Comparison of ENCODE assay signal across 8 cellular contexts in the genomic region with DNA sequence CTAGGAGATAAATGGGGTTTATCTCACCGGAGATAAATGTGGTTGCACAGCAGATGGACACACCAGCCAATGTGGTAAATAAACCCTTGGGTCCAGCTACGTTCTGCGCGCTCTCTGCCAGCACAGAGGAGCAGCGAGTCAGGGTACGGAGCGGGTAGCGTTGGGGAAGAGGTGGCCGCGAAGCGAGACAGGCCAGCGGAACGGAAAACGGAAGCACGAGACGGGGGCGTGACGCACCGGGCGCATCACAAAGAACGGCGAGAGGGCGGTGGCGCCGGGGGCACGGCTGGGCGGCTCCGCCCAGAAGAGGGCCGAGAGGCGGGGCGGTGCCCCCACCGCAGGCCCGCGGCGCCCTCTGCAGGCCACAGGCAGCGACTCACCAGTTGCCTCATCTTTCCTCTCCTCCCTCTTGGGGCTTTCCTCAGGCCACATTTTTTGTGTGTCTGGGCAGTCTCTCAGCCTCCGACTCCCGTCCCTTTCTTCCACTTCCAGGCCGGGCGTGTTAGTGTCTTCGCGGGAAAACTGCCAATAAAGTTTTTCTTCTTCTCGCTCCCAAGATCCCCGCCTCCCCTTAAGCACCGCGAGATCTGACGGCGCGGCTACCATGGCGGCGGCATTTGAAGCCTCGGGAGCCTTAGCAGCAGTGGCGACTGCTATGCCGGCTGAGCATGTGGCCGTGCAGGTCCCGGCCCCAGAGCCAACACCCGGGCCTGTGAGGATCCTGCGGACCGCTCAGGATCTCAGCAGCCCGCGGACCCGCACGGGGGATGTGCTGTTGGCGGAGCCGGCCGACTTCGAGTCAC. TPM values are rescaled to one million over a fixed set of nuclear protein-coding genes. Genes with fewer than 3 reads are reported as not detected.
A peak's percentile ranks its signal among the peaks of the same experiment; 100 is the strongest.
DNase-seq lines count a peak whose midpoint lies in the region; ATAC-seq and TF ChIP-seq lines count a peak whose summit lies in the region.

A gene with protein sequence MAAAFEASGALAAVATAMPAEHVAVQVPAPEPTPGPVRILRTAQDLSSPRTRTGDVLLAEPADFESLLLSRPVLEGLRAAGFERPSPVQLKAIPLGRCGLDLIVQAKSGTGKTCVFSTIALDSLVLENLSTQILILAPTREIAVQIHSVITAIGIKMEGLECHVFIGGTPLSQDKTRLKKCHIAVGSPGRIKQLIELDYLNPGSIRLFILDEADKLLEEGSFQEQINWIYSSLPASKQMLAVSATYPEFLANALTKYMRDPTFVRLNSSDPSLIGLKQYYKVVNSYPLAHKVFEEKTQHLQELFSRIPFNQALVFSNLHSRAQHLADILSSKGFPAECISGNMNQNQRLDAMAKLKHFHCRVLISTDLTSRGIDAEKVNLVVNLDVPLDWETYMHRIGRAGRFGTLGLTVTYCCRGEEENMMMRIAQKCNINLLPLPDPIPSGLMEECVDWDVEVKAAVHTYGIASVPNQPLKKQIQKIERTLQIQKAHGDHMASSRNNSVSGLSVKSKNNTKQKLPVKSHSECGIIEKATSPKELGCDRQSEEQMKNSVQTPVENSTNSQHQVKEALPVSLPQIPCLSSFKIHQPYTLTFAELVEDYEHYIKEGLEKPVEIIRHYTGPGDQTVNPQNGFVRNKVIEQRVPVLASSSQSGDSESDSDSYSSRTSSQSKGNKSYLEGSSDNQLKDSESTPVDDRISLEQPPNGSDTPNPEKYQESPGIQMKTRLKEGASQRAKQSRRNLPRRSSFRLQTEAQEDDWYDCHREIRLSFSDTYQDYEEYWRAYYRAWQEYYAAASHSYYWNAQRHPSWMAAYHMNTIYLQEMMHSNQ (plus strand): TSS at position 581 of the 803 bp plus-strand sequence. CDS start 24 bp downstream, at position 605.

- peak within 1 kb of the TSS; percentile 60 to 91 (median 90) for H3K27ac ChIP-seq in gastroesophageal sphincter
- peak within 1 kb of the TSS; percentile 82 for H3K27ac ChIP-seq in temporal lobe (ENCODE audit: low read depth, low read length)

- DNase-seq in HFFc6 (peak; percentile 97), NAMALWA (ENCODE audit: low spot score) (peak; percentile 96), SK-N-DZ (ENCODE audit: low spot score) (peak; percentile 96), occipital lobe (lab: John Stamatoyannopoulos, UW) (peak; percentile 86)
- peak; percentile 94 for DNase-seq in activated naive CD4-positive, alpha-beta T cell treated with anti-CD3 and anti-CD28 coated beads, Interleukin-2, amount 10 ng/mL, durations not matched to agents 7 days and 5 days

- CTCF ChIA-PET in activated naive CD4-positive, alpha-beta T cell treated with anti-CD3 and anti-CD28 coated beads, Interleukin-2, amount 10 ng/mL, durations not matched to agents 7 days and 5 days (lab: Charles Lee), result interaction anchor here (0.6 to 2.0 kb wide), 8 partner anchors 22 to 305 kb away, joined by 3 to 24 read pairs (median 4); no protein-coding TSS in a partner anchor

- peak; percentile 96 for ATAC-seq in gastroesophageal sphincter

- H3K4me1 Mint-ChIP-seq in HFFc6 (ENCODE audit: low read depth), result peaks cover 34% of the 10 kb centered on the region
- peaks cover 56% of the 10 kb centered on the region for H3K4me1 Mint-ChIP-seq in activated naive CD4-positive, alpha-beta T cell treated with anti-CD3 and anti-CD28 coated beads, Interleukin-2, amount 10 ng/mL, durations not matched to agents 7 days and 5 days

- H3K4me3 Mint-ChIP-seq in HFFc6, result peak within 1 kb of the TSS; percentile 90
- peak within 1 kb of the TSS; percentile 88 for H3K4me3 Mint-ChIP-seq in activated naive CD4-positive, alpha-beta T cell treated with anti-CD3 and anti-CD28 coated beads, Interleukin-2, amount 10 ng/mL, durations not matched to agents 7 days and 5 days

- WGBS in gastroesophageal sphincter (ENCODE audit: low coverage in 1 of 2), 2 donors, result 0 to 1% methylated on average over 7 to 26 of the region's 67 CpGs

- H3K36me3 ChIP-seq in gastroesophageal sphincter, result peaks cover under 1 to 28% of the 10 kb centered on the region in 2 donors

- peaks cover 15% of the 10 kb centered on the region for H3K36me3 Mint-ChIP-seq in HFFc6 (ENCODE audit: low read depth)
- H3K36me3 Mint-ChIP-seq in activated naive CD4-positive, alpha-beta T cell treated with anti-CD3 and anti-CD28 coated beads, Interleukin-2, amount 10 ng/mL, durations not matched to agents 7 days and 5 days, result peaks cover 19% of the 10 kb centered on the region

- H3K27ac Mint-ChIP-seq in HFFc6, result peak within 1 kb of the TSS; percentile 98
- H3K27ac Mint-ChIP-seq in activated naive CD4-positive, alpha-beta T cell treated with anti-CD3 and anti-CD28 coated beads, Interleukin-2, amount 10 ng/mL, durations not matched to agents 7 days and 5 days, result peak within 1 kb of the TSS; percentile 96

- H3K27me3 Mint-ChIP-seq in HFFc6 (ENCODE audit: insufficient read depth), result no peaks in the 10 kb centered on the region; the same call in 1 of the 2 replicates
- H3K27me3 Mint-ChIP-seq in activated naive CD4-positive, alpha-beta T cell treated with anti-CD3 and anti-CD28 coated beads, Interleukin-2, amount 10 ng/mL, durations not matched to agents 7 days and 5 days, result peaks cover 10% of the 10 kb centered on the region

- TF ChIP-seq EP300 in gastroesophageal sphincter (IDR thresholded peaks at IDR 0.05), result no peak

- H3K4me3 ChIP-seq in GM08714 (ENCODE audit: low read length), result peak within 1 kb of the TSS; percentile 80
- H3K4me3 ChIP-seq in gastroesophageal sphincter, result peak within 1 kb of the TSS; percentile 91 to 92

- no peaks in the 10 kb centered on the region for H3K9me3 Mint-ChIP-seq in HFFc6
- H3K9me3 Mint-ChIP-seq in activated naive CD4-positive, alpha-beta T cell treated with anti-CD3 and anti-CD28 coated beads, Interleukin-2, amount 10 ng/mL, durations not matched to agents 7 days and 5 days, result no peaks in the 10 kb centered on the region

- TF ChIP-seq CTCF in HFFc6 (IDR thresholded peaks at IDR 0.05) (peak; percentile 89), gastroesophageal sphincter (IDR thresholded peaks at IDR 0.05) (peak; percentile 79 to 97 (median 96))

- peak; percentile 33 to 51 for TF ChIP-seq POLR2A in gastroesophageal sphincter (IDR thresholded peaks at IDR 0.05)

- no peaks in the 10 kb centered on the region for H3K27me3 ChIP-seq in gastroesophageal sphincter

- H3K9me3 ChIP-seq in gastroesophageal sphincter, result no peaks in the 10 kb centered on the region

- peaks cover 2 to 40% (median 15%) of the 10 kb centered on the region in 3 donors for H3K4me1 ChIP-seq in gastroesophageal sphincter

RNA-seq across cellular contexts. Expression of the gene that starts here (rescaled TPM):
- total RNA-seq in HFFc6 (2021; fragmentation: NEBNext Ultra II Directional; extraction: Animal tissue kit (Norgen Biotek cat#: 25700)), result 10 to 100 TPM; 12.9 to 15.5 (median 13.9) TPM
- 21.3 and 24.3 TPM in 2 replicates for polyA plus RNA-seq in SK-N-DZ (2014; cell fraction: cytosol; rRNA removed)
- 40.4 and 50.3 TPM in 2 replicates for polyA plus RNA-seq in SK-N-DZ (2014; cell fraction: nucleus; rRNA removed)
- total RNA-seq in gastroesophageal sphincter, result 10 to 100 TPM; 11.6 to 24.4 (median 14.8) TPM
- total RNA-seq in occipital lobe, result 22.6 TPM
- total RNA-seq in temporal lobe, result 17.0 TPM

Comparison
In these comparisons a context has a peak if more than half of its experiments do, and no peak if none do; other contexts are left out.
1. Peak in every context shown above with its lines: DNase-seq, ATAC-seq, H3K4me3 ChIP-seq and H3K27ac ChIP-seq.